Comparison of ENCODE assay signal across 23 cellular contexts in genomic region chr16:29024280-29024679, GRCh38. TPM values are rescaled to one million over a fixed set of nuclear protein-coding genes. Genes with fewer than 3 reads are reported as not detected.
DNase-seq lines count a peak whose midpoint lies in the region; ATAC-seq and TF ChIP-seq lines count a peak whose summit lies in the region.
"Had no signal": no experiment of that assay in that cellular context is flagged by ENCODE, and none has a peak within 500 bp of the region (broad histone marks: within the 10 kb centered on the region; RNA-seq: fewer than 3 reads in every experiment).

No MANE protein-coding gene starts in this region.

- no peaks in the 10 kb centered on the region for H3K27me3 ChIP-seq in CD8-positive, alpha-beta T cell (ENCODE audit: insufficient read depth, low read length)
- no peaks in the 10 kb centered on the region for H3K27me3 ChIP-seq in osteoblast (ENCODE audit: insufficient read depth, low read length)

- DNase-seq in activated CD4-positive, alpha-beta T cell treated with anti-CD3 and anti-CD28 coated beads, Interleukin-2, amount 10 ng/mL, durations not matched to agents 7 days and 5 days, result no peak
- DNase-seq in activated CD4-positive, alpha-beta T cell treated with anti-CD3 and anti-CD28 coated beads for 1 hour, result no peak
- no peak for DNase-seq in CD8-positive, alpha-beta T cell
- DNase-seq in activated T-helper 2 cell treated with anti-CD3 and anti-CD28 coated beads, Interferon-gamma antibody, Interleukin-2, Interleukin-4, amounts not matched to agents 10 μg/mL and 5 μg/mL and 100 μg/mL, durations not matched to agents 14 hours and 24 hours and 36 hours (ENCODE audit: low spot score), result no peak
- peak; percentile 11 for DNase-seq in osteoblast (ENCODE audit: insufficient read length, low spot score, missing footprints)
- DNase-seq: activated gamma-delta T cell; BE2C; central memory CD4-positive, alpha-beta T cell; heart left ventricle; IMR-90; left colon; mesenchymal stem cell; NCI-H146; NCI-H510A treated with DMSO at 0.1 percent for 48 hours; retina; stimulated activated CD4-positive, alpha-beta T cell treated with anti-CD3 and anti-CD28 coated beads, Interleukin-4, amount 100 ng/mL, for 4 hours; trophoblast cell had no signal

- H3K4me3 ChIP-seq in CD8-positive, alpha-beta T cell (ENCODE audit: low read depth, low read length), result peak overlapping the region; percentile 22
- no peak overlapping the region for H3K4me3 ChIP-seq in osteoblast (ENCODE audit: insufficient read depth, low read length)
- H3K4me3 ChIP-seq: HAP-1, heart left ventricle had no signal

- no peaks in the 10 kb centered on the region for H4K20me1 ChIP-seq in osteoblast (ENCODE audit: insufficient read depth, low read length)

- peak overlapping the region; percentile 13 for H3K27ac ChIP-seq in CD8-positive, alpha-beta T cell (ENCODE audit: low read depth, low read length)
- no peak overlapping the region for H3K27ac ChIP-seq in osteoblast (ENCODE audit: low read depth, low read length)
- H3K27ac ChIP-seq: epithelial cell of prostate, heart left ventricle, VCaP had no signal

- H3K9me3 ChIP-seq in CD8-positive, alpha-beta T cell (ENCODE audit: low read length), result no peaks in the 10 kb centered on the region
- H3K9me3 ChIP-seq in osteoblast (ENCODE audit: low read depth, low read length), result no peaks in the 10 kb centered on the region
- H3K9me3 ChIP-seq: BE2C, HAP-1, heart left ventricle had no signal

- intact Hi-C loops in CD8-positive, alpha-beta T cell (cut with DNase I, micrococcal nuclease), result loop anchor here in 1 of 2 experiments (2.0 kb wide), 1 partner anchor 15 kb away; no protein-coding TSS in a partner anchor
- intact Hi-C loops in activated T-helper 2 cell treated with anti-CD3 and anti-CD28 coated beads, Interferon-gamma antibody, Interleukin-2, Interleukin-4, amounts not matched to agents 10 μg/mL and 5 μg/mL and 100 μg/mL, durations not matched to agents 14 hours and 24 hours and 36 hours (cut with micrococcal nuclease), result no loop called here

- H3K27me3 Mint-ChIP-seq in activated CD4-positive, alpha-beta T cell treated with anti-CD3 and anti-CD28 coated beads, Interleukin-2, amount 10 ng/mL, durations not matched to agents 7 days and 5 days, result no peaks in the 10 kb centered on the region
- H3K27me3 Mint-ChIP-seq in CD8-positive, alpha-beta T cell (ENCODE audit: low read depth), result no peaks in the 10 kb centered on the region
- no peaks in the 10 kb centered on the region for H3K27me3 Mint-ChIP-seq in activated T-helper 2 cell treated with anti-CD3 and anti-CD28 coated beads, Interferon-gamma antibody, Interleukin-2, Interleukin-4, amounts not matched to agents 10 μg/mL and 5 μg/mL and 100 μg/mL, durations not matched to agents 14 hours and 24 hours and 36 hours (ENCODE audit: low read depth)

- ATAC-seq in CD8-positive, alpha-beta T cell, result no peak
- ATAC-seq in GM19035 (IDR thresholded peaks at IDR 0.05; ENCODE audit: unreplicated experiment) (no peak), GM19397 (IDR thresholded peaks at IDR 0.05; ENCODE audit: unreplicated experiment) (no peak), HG02588 (IDR thresholded peaks at IDR 0.05; ENCODE audit: unreplicated experiment) (no peak)
- ATAC-seq: heart left ventricle, left colon had no signal

- no peaks in the 10 kb centered on the region for H3K79me2 ChIP-seq in osteoblast (ENCODE audit: insufficient read depth, low read length)

- H3K36me3 ChIP-seq in CD8-positive, alpha-beta T cell (ENCODE audit: insufficient read depth, low read length), result no peaks in the 10 kb centered on the region
- H3K36me3 ChIP-seq in osteoblast (ENCODE audit: insufficient read depth, low read length), result no peaks in the 10 kb centered on the region
- H3K36me3 ChIP-seq: BE2C, HAP-1, heart left ventricle had no signal

- H3K36me3 Mint-ChIP-seq in activated CD4-positive, alpha-beta T cell treated with anti-CD3 and anti-CD28 coated beads, Interleukin-2, amount 10 ng/mL, durations not matched to agents 7 days and 5 days (ENCODE audit: low read depth), result no peaks in the 10 kb centered on the region
- no peaks in the 10 kb centered on the region for H3K36me3 Mint-ChIP-seq in CD8-positive, alpha-beta T cell
- H3K36me3 Mint-ChIP-seq in activated T-helper 2 cell treated with anti-CD3 and anti-CD28 coated beads, Interferon-gamma antibody, Interleukin-2, Interleukin-4, amounts not matched to agents 10 μg/mL and 5 μg/mL and 100 μg/mL, durations not matched to agents 14 hours and 24 hours and 36 hours (ENCODE audit: low read depth), result no peaks in the 10 kb centered on the region

- H3K4me1 ChIP-seq in CD8-positive, alpha-beta T cell (ENCODE audit: insufficient read depth, low read length), result peaks cover 67% of the 10 kb centered on the region
- H3K4me1 ChIP-seq in osteoblast (ENCODE audit: insufficient read depth, low read length), result peaks cover 10% of the 10 kb centered on the region
- H3K4me1 ChIP-seq: BE2C, HAP-1 had no signal

- H3K4me2 ChIP-seq in osteoblast (ENCODE audit: insufficient read depth, low read length), result no peak overlapping the region

- POLR2A ChIA-PET in activated CD4-positive, alpha-beta T cell treated with anti-CD3 and anti-CD28 coated beads, Interleukin-2, amount 10 ng/mL, durations not matched to agents 7 days and 5 days (lab: Charles Lee), result no interaction called here
- POLR2A ChIA-PET in CD8-positive, alpha-beta T cell (lab: Charles Lee), result interaction anchor here (1.0 to 2.4 kb wide), 4 partner anchors 14 to 51 kb away, joined by 4 to 23 read pairs (median 5); no protein-coding TSS in a partner anchor

- peaks cover 68% of the 10 kb centered on the region for H3K4me1 Mint-ChIP-seq in activated CD4-positive, alpha-beta T cell treated with anti-CD3 and anti-CD28 coated beads, Interleukin-2, amount 10 ng/mL, durations not matched to agents 7 days and 5 days
- peaks cover 77% of the 10 kb centered on the region for H3K4me1 Mint-ChIP-seq in CD8-positive, alpha-beta T cell (ENCODE audit: low read depth)
- H3K4me1 Mint-ChIP-seq in activated T-helper 2 cell treated with anti-CD3 and anti-CD28 coated beads, Interferon-gamma antibody, Interleukin-2, Interleukin-4, amounts not matched to agents 10 μg/mL and 5 μg/mL and 100 μg/mL, durations not matched to agents 14 hours and 24 hours and 36 hours (ENCODE audit: low read depth), result peaks cover 62% of the 10 kb centered on the region

- peak overlapping the region; percentile 61 for H3K27ac Mint-ChIP-seq in activated CD4-positive, alpha-beta T cell treated with anti-CD3 and anti-CD28 coated beads, Interleukin-2, amount 10 ng/mL, durations not matched to agents 7 days and 5 days
- peak overlapping the region; percentile 91 for H3K27ac Mint-ChIP-seq in CD8-positive, alpha-beta T cell
- peak overlapping the region; percentile 29 for H3K27ac Mint-ChIP-seq in activated T-helper 2 cell treated with anti-CD3 and anti-CD28 coated beads, Interferon-gamma antibody, Interleukin-2, Interleukin-4, amounts not matched to agents 10 μg/mL and 5 μg/mL and 100 μg/mL, durations not matched to agents 14 hours and 24 hours and 36 hours

- H3K4me3 Mint-ChIP-seq in activated CD4-positive, alpha-beta T cell treated with anti-CD3 and anti-CD28 coated beads, Interleukin-2, amount 10 ng/mL, durations not matched to agents 7 days and 5 days, result no peak overlapping the region
- H3K4me3 Mint-ChIP-seq in CD8-positive, alpha-beta T cell, result peak overlapping the region; percentile 64
- H3K4me3 Mint-ChIP-seq in activated T-helper 2 cell treated with anti-CD3 and anti-CD28 coated beads, Interferon-gamma antibody, Interleukin-2, Interleukin-4, amounts not matched to agents 10 μg/mL and 5 μg/mL and 100 μg/mL, durations not matched to agents 14 hours and 24 hours and 36 hours (ENCODE audit: low read depth), result no peak overlapping the region

- no peak overlapping the region for H2AFZ ChIP-seq in osteoblast (ENCODE audit: low read length)

- no peaks in the 10 kb centered on the region for H3K9me3 Mint-ChIP-seq in activated CD4-positive, alpha-beta T cell treated with anti-CD3 and anti-CD28 coated beads, Interleukin-2, amount 10 ng/mL, durations not matched to agents 7 days and 5 days
- no peaks in the 10 kb centered on the region for H3K9me3 Mint-ChIP-seq in CD8-positive, alpha-beta T cell
- no peaks in the 10 kb centered on the region for H3K9me3 Mint-ChIP-seq in activated T-helper 2 cell treated with anti-CD3 and anti-CD28 coated beads, Interferon-gamma antibody, Interleukin-2, Interleukin-4, amounts not matched to agents 10 μg/mL and 5 μg/mL and 100 μg/mL, durations not matched to agents 14 hours and 24 hours and 36 hours

- no peak for TF ChIP-seq CTCF in CD8-positive, alpha-beta T cell (IDR thresholded peaks at IDR 0.05)
- TF ChIP-seq CTCF in osteoblast (IDR thresholded peaks at IDR 0.05; ENCODE audit: extremely low read depth, low read depth, low read length), result no peak

- CTCF ChIA-PET in activated CD4-positive, alpha-beta T cell treated with anti-CD3 and anti-CD28 coated beads, Interleukin-2, amount 10 ng/mL, durations not matched to agents 7 days and 5 days (lab: Charles Lee), result interaction anchor here (0.8 to 1.3 kb wide), 3 partner anchors 8 to 44 kb away, joined by 3 to 4 read pairs (median 3); no protein-coding TSS in a partner anchor
- CTCF ChIA-PET in CD8-positive, alpha-beta T cell (lab: Charles Lee), result interaction anchor here (0.5 to 2.1 kb wide), 4 partner anchors 31 to 678 kb away, joined by 3 to 16 read pairs (median 6); partner anchors contain the start of gene SPNS1

RNA-seq across cellular contexts. Expression of gene LAT, which starts 39.4 kb away (rescaled TPM):
- total RNA-seq in activated CD4-positive, alpha-beta T cell treated with anti-CD3 and anti-CD28 coated beads, Interleukin-2, amount 10 ng/mL, durations not matched to agents 7 days and 5 days, result 100 to 1,000 TPM; 365 to 379 TPM
- 100 to 1,000 TPM; 175 to 176 TPM for total RNA-seq in CD8-positive, alpha-beta T cell
- 273 and 294 TPM in 2 replicates for total RNA-seq in activated T-helper 2 cell treated with anti-CD3 and anti-CD28 coated beads, Interferon-gamma antibody, Interleukin-2, Interleukin-4, amounts not matched to agents 10 μg/mL and 5 μg/mL and 100 μg/mL, durations not matched to agents 14 hours and 24 hours and 36 hours
- 1.2 and 1.4 TPM in 2 replicates for total RNA-seq in osteoblast

RNA-seq across cellular contexts. Expression of gene SPNS1, which starts 49.7 kb away (rescaled TPM):
- 10 to 100 TPM; 24.8 to 26.1 TPM for total RNA-seq in activated CD4-positive, alpha-beta T cell treated with anti-CD3 and anti-CD28 coated beads, Interleukin-2, amount 10 ng/mL, durations not matched to agents 7 days and 5 days
- total RNA-seq in CD8-positive, alpha-beta T cell, result 10 to 100 TPM; 31.7 to 31.8 TPM
- total RNA-seq in activated T-helper 2 cell treated with anti-CD3 and anti-CD28 coated beads, Interferon-gamma antibody, Interleukin-2, Interleukin-4, amounts not matched to agents 10 μg/mL and 5 μg/mL and 100 μg/mL, durations not matched to agents 14 hours and 24 hours and 36 hours, result 22.0 and 25.8 TPM in 2 replicates
- total RNA-seq in osteoblast, result 50.7 and 51.9 TPM in 2 replicates

Comparison
In these comparisons a context has a peak if more than half of its experiments do, and no peak if none do; other contexts are left out.
1. H3K27ac Mint-ChIP-seq: peak in every context shown above with its lines; median percentile 91 in CD8-positive, alpha-beta T cell; 61 in activated CD4-positive, alpha-beta T cell treated with anti-CD3 and anti-CD28 coated beads, Interleukin-2, amount 10 ng/mL, durations not matched to agents 7 days and 5 days; 29 in activated T-helper 2 cell treated with anti-CD3 and anti-CD28 coated beads, Interferon-gamma antibody, Interleukin-2, Interleukin-4, amounts not matched to agents 10 μg/mL and 5 μg/mL and 100 μg/mL, durations not matched to agents 14 hours and 24 hours and 36 hours.
2. RNA of gene LAT, which starts 39.4 kb away (total RNA-seq): 365 to 379 TPM in activated CD4-positive, alpha-beta T cell treated with anti-CD3 and anti-CD28 coated beads, Interleukin-2, amount 10 ng/mL, durations not matched to agents 7 days and 5 days, 273 to 294 TPM in activated T-helper 2 cell treated with anti-CD3 and anti-CD28 coated beads, Interferon-gamma antibody, Interleukin-2, Interleukin-4, amounts not matched to agents 10 μg/mL and 5 μg/mL and 100 μg/mL, durations not matched to agents 14 hours and 24 hours and 36 hours and 175 to 176 TPM in CD8-positive, alpha-beta T cell; 1.2 to 1.4 TPM in osteoblast; every median in the first group is over 10 times any median in the second.